Comparison of ENCODE assay signal across 17 cellular contexts in genomic region chrX:67296395-67296794, GRCh38.
DNase-seq lines count a peak whose midpoint lies in the region; ATAC-seq, FAIRE-seq and TF ChIP-seq lines count a peak whose summit lies in the region.
"Had no signal": no experiment of that assay in that cellular context is flagged by ENCODE, and none has a peak within 500 bp of the region (broad histone marks: within the 10 kb centered on the region; RNA-seq: fewer than 3 reads in every experiment).

No MANE protein-coding gene starts in this region.

- H3T11ph ChIP-seq in H9 (ENCODE audit: low read length) = peak overlapping the region; percentile 6

- H3K27me3 ChIP-seq in left ventricle myocardium inferior (ENCODE audit: low read depth) (no peaks in the 10 kb centered on the region), H9 (ENCODE audit: insufficient read depth, low read length) (no peaks in the 10 kb centered on the region), astrocyte (ENCODE audit: insufficient read depth, low read length) (no peaks in the 10 kb centered on the region)

- H3K9me3 Mint-ChIP-seq in H9 (peaks cover 50 to 58% of the 10 kb centered on the region in 2 experiments), astrocyte (ENCODE audit: unreplicated experiment) (no peaks in the 10 kb centered on the region)
- peaks cover 0 to 5% of the 10 kb centered on the region in 2 donors for H3K9me3 Mint-ChIP-seq in stimulated activated naive CD8-positive, alpha-beta T cell treated with anti-CD3 and anti-CD28 coated beads, Interleukin-15, amount 100 ng/mL, for 72 hours

- no peak for ATAC-seq in left cardiac atrium
- no peak for ATAC-seq in stimulated activated naive CD8-positive, alpha-beta T cell treated with anti-CD3 and anti-CD28 coated beads, Interleukin-15, amount 100 ng/mL, for 72 hours

- no peak overlapping the region for H2AK5ac ChIP-seq in H9 (ENCODE audit: insufficient read length, low read length)

- no peak overlapping the region for H2BK15ac ChIP-seq in H9 (ENCODE audit: low read depth, low read length)

- H3K27ac ChIP-seq in left ventricle myocardium inferior (replicated peaks) = no peak overlapping the region
- no peak overlapping the region for H3K27ac ChIP-seq in H9 (ENCODE audit: insufficient read length, low read depth, low read length)
- no peak overlapping the region for H3K27ac ChIP-seq in astrocyte (ENCODE audit: low read depth, low read length)

- H3K4me3 Mint-ChIP-seq in H9 (no peak overlapping the region), astrocyte (ENCODE audit: unreplicated experiment) (no peak overlapping the region)
- H3K4me3 Mint-ChIP-seq in stimulated activated naive CD8-positive, alpha-beta T cell treated with anti-CD3 and anti-CD28 coated beads, Interleukin-15, amount 100 ng/mL, for 72 hours = no peak overlapping the region
- H3K4me3 Mint-ChIP-seq: CD4-positive, alpha-beta memory T cell had no signal

- WGBS in H9 (ENCODE audit: extremely low coverage, insufficient read length, low lambda C conversion rate) = no CpG with 5 or more reads among the region's 1 CpG

- H4K5ac ChIP-seq in H9 (ENCODE audit: insufficient read length, low read depth, low read length) = no peak overlapping the region

- no peak overlapping the region for H3K27ac Mint-ChIP-seq in H9
- no peak overlapping the region for H3K27ac Mint-ChIP-seq in astrocyte (ENCODE audit: unreplicated experiment)
- no peak overlapping the region for H3K27ac Mint-ChIP-seq in stimulated activated naive CD8-positive, alpha-beta T cell treated with anti-CD3 and anti-CD28 coated beads, Interleukin-15, amount 100 ng/mL, for 72 hours
- H3K27ac Mint-ChIP-seq: CD4-positive, alpha-beta memory T cell had no signal

- no peak overlapping the region for H3K4me2 ChIP-seq in H9 (ENCODE audit: insufficient read depth, insufficient read length, low read length)
- H3K4me2 ChIP-seq in astrocyte (ENCODE audit: low read length) = no peak overlapping the region

- no peak overlapping the region for H4K8ac ChIP-seq in H9 (replicated peaks; ENCODE audit: insufficient read length, low read depth, low read length)

- intact Hi-C loops in left ventricle myocardium inferior (cut with micrococcal nuclease) (no loop called here), left cardiac atrium (cut with DNase I) (no loop called here)

- H3K36me3 Mint-ChIP-seq in H9 (ENCODE audit: insufficient read depth in 1 of 3, low read depth in 3 of 3) (no peaks in the 10 kb centered on the region; a peak in 1 of 7 replicates), astrocyte (ENCODE audit: low read depth, unreplicated experiment) (no peaks in the 10 kb centered on the region)
- H3K36me3 Mint-ChIP-seq: CD4-positive, alpha-beta memory T cell had no signal

- H2BK12ac ChIP-seq in H9 (ENCODE audit: insufficient read length, low read depth, low read length) = no peak overlapping the region

- no peak overlapping the region for H3K4ac ChIP-seq in H9 (ENCODE audit: low read depth, low read length)

- H3K4me3 ChIP-seq in left ventricle myocardium inferior (no peak overlapping the region), astrocyte (ENCODE audit: insufficient read depth, low read depth, low read length) (no peak overlapping the region)

- H2AFZ ChIP-seq in H9 (ENCODE audit: low read length) (no peak overlapping the region), astrocyte (ENCODE audit: low read depth, low read length) (no peak overlapping the region)

- TF ChIP-seq CTCF in left ventricle myocardium inferior (IDR thresholded peaks at IDR 0.05; ENCODE audit: borderline replicate concordance) = no peak
- TF ChIP-seq CTCF in H9 (conservative IDR thresholded peaks at IDR 0.05) = no peak
- TF ChIP-seq CTCF in astrocyte (IDR thresholded peaks at IDR 0.05; ENCODE audit: insufficient read depth, low read depth, low read length) = no peak

- H3K23me2 ChIP-seq in H9 (ENCODE audit: insufficient read length, low read depth, low read length, poor library complexity, severe bottlenecking) = no peaks in the 10 kb centered on the region

- H3K79me2 ChIP-seq in H9 (ENCODE audit: insufficient read depth, low read length) = no peaks in the 10 kb centered on the region
- no peaks in the 10 kb centered on the region for H3K79me2 ChIP-seq in astrocyte (ENCODE audit: insufficient read depth, low read length)

- peaks cover 0 to 2% of the 10 kb centered on the region in 2 experiments; a peak in 1 of 4 replicates for H3K4me1 Mint-ChIP-seq in H9
- peaks cover 3% of the 10 kb centered on the region for H3K4me1 Mint-ChIP-seq in astrocyte (ENCODE audit: low read depth, unreplicated experiment)
- H3K4me1 Mint-ChIP-seq in stimulated activated naive CD8-positive, alpha-beta T cell treated with anti-CD3 and anti-CD28 coated beads, Interleukin-15, amount 100 ng/mL, for 72 hours = no peaks in the 10 kb centered on the region
- H3K4me1 Mint-ChIP-seq: CD4-positive, alpha-beta memory T cell had no signal

- no peaks in the 10 kb centered on the region for H3K4me1 ChIP-seq in left ventricle myocardium inferior
- no peaks in the 10 kb centered on the region for H3K4me1 ChIP-seq in H9 (ENCODE audit: insufficient read depth, low read length)
- H3K4me1 ChIP-seq in astrocyte (ENCODE audit: insufficient read depth, low read length) = no peaks in the 10 kb centered on the region

- no peak overlapping the region for H3K23ac ChIP-seq in H9 (ENCODE audit: insufficient read length, low read depth, low read length)

- H3K9me3 ChIP-seq in left ventricle myocardium inferior (replicated peaks) = no peaks in the 10 kb centered on the region
- H3K9me3 ChIP-seq in H9 (ENCODE audit: control insufficient read depth, low read depth, low read length) = peaks cover 19% of the 10 kb centered on the region
- no peaks in the 10 kb centered on the region for H3K9me3 ChIP-seq in astrocyte (ENCODE audit: insufficient read depth, low read depth, low read length)

- no peak overlapping the region for H2BK5ac ChIP-seq in H9 (ENCODE audit: insufficient read length, low read length)

- no peak overlapping the region for H3K9ac ChIP-seq in H9 (ENCODE audit: extremely low read depth, insufficient read length, low read length)
- H3K9ac ChIP-seq in astrocyte (ENCODE audit: low read length) = no peak overlapping the region

- H3K14ac ChIP-seq in H9 (ENCODE audit: insufficient read depth, low read length) = no peak overlapping the region

- no peak overlapping the region for H2BK20ac ChIP-seq in H9 (ENCODE audit: low read depth, low read length, poor library complexity, severe bottlenecking)

- no peak overlapping the region for H4K91ac ChIP-seq in H9 (ENCODE audit: insufficient read length, low read depth, low read length)

- H3K18ac ChIP-seq in H9 (ENCODE audit: insufficient read length, low read depth, low read length) = no peak overlapping the region

- no peaks in the 10 kb centered on the region for H3K36me3 ChIP-seq in left ventricle myocardium inferior
- H3K36me3 ChIP-seq in astrocyte (ENCODE audit: insufficient read depth, low read length) = no peaks in the 10 kb centered on the region

- H2BK120ac ChIP-seq in H9 (ENCODE audit: low read depth, low read length, poor library complexity, severe bottlenecking) = no peak overlapping the region

- no peaks in the 10 kb centered on the region for H3K27me3 Mint-ChIP-seq in H9 (ENCODE audit: low read depth)
- H3K27me3 Mint-ChIP-seq in astrocyte (ENCODE audit: low read depth, unreplicated experiment) = no peaks in the 10 kb centered on the region
- no peaks in the 10 kb centered on the region for H3K27me3 Mint-ChIP-seq in stimulated activated naive CD8-positive, alpha-beta T cell treated with anti-CD3 and anti-CD28 coated beads, Interleukin-15, amount 100 ng/mL, for 72 hours
- H3K27me3 Mint-ChIP-seq: CD4-positive, alpha-beta memory T cell had no signal

- peak; percentile 81 for FAIRE-seq in astrocyte (lab: Jason Lieb, UNC)
- FAIRE-seq: GM12891, H54 had no signal

- no peak overlapping the region for H3K56ac ChIP-seq in H9 (ENCODE audit: insufficient read length, low read depth, low read length)

- no peaks in the 10 kb centered on the region for H3K79me1 ChIP-seq in H9 (ENCODE audit: insufficient read depth, low read depth, low read length, poor library complexity, severe bottlenecking)

- peak; percentile 9 for DNase-seq in left ventricle myocardium inferior
- DNase-seq in left cardiac atrium = no peak
- no peak for DNase-seq in H9
- DNase-seq in astrocyte (ENCODE audit: low read depth) = no peak
- DNase-seq in stimulated activated naive CD8-positive, alpha-beta T cell treated with anti-CD3 and anti-CD28 coated beads, Interleukin-15, amount 100 ng/mL, for 72 hours = no peak
- DNase-seq in SHP77 treated with DMSO at 0.1 percent for 48 hours (lab: John Stamatoyannopoulos, UW) = no peak
- DNase-seq: C1 segment of cervical spinal cord; Calu3; CD4-positive, alpha-beta memory T cell; COR-L47; DMS53; DMS79 treated with DMSO at 0.1 percent for 48 hours; GF-D8; GOT3; HCEC 1CT had no signal

- H4K20me1 ChIP-seq in H9 (ENCODE audit: control insufficient read depth, insufficient read depth, insufficient read length) (no peaks in the 10 kb centered on the region), astrocyte (ENCODE audit: insufficient read depth, low read length) (no peaks in the 10 kb centered on the region)
